34 cellular contexts compared by ENCODE assay signal in genomic region chr2:182855376-182855775, GRCh38. TPM values are rescaled to one million over a fixed set of nuclear protein-coding genes. Genes with fewer than 3 reads are reported as not detected.
"Had no signal": no experiment of that assay in that cellular context is flagged by ENCODE, and none has a peak within 500 bp of the region (broad histone marks: within the 10 kb centered on the region; RNA-seq: fewer than 3 reads in every experiment).

No MANE protein-coding gene starts in this region.

- H3K9me3 Mint-ChIP-seq: activated B cell treated with CpG ODN at 0.5 μM for 24 hours; activated CD4-positive, alpha-beta memory T cell treated with anti-CD3 and anti-CD28 coated beads, Interleukin-2, amount 10 ng/mL, durations not matched to agents 7 days and 5 days; activated CD4-positive, alpha-beta T cell treated with anti-CD3 and anti-CD28 coated beads, Interleukin-2, amount 10 ng/mL, durations not matched to agents 7 days and 5 days; activated naive CD4-positive, alpha-beta T cell treated with anti-CD3 and anti-CD28 coated beads, Interleukin-2, amount 10 ng/mL, durations not matched to agents 7 days and 5 days; activated T-helper 2 cell treated with anti-CD3 and anti-CD28 coated beads, Interferon-gamma antibody, Interleukin-2, Interleukin-4, amounts not matched to agents 10 μg/mL and 5 μg/mL and 100 μg/mL, durations not matched to agents 14 hours and 24 hours and 36 hours; T-helper 1 cell treated with Interleukin-12 subunit alpha and Interleukin-12 subunit beta and Interleukin-4 antibody, amounts not matched to agents 30 μg/mL and 1 μg/mL, for 36 hours; T-helper 2 cell treated with Interferon-gamma antibody and Interleukin-4, amounts not matched to agents 5 μg/mL and 100 μg/mL, for 36 hours had no signal

- H3K4me1 ChIP-seq: breast epithelium had no signal

- H3K4me3 Mint-ChIP-seq: activated B cell treated with CpG ODN at 0.5 μM for 24 hours; activated CD4-positive, alpha-beta memory T cell treated with anti-CD3 and anti-CD28 coated beads, Interleukin-2, amount 10 ng/mL, durations not matched to agents 7 days and 5 days; activated CD4-positive, alpha-beta T cell treated with anti-CD3 and anti-CD28 coated beads for 36 hours; activated CD4-positive, alpha-beta T cell treated with anti-CD3 and anti-CD28 coated beads, Interleukin-2, amount 10 ng/mL, durations not matched to agents 7 days and 5 days; activated CD8-positive, alpha-beta memory T cell treated with anti-CD3 and anti-CD28 coated beads, Interleukin-2, amount 10 ng/mL, durations not matched to agents 7 days and 5 days; activated CD8-positive, alpha-beta T cell treated with anti-CD3 and anti-CD28 coated beads, Interleukin-2, amount 10 ng/mL, durations not matched to agents 7 days and 5 days; activated naive CD4-positive, alpha-beta T cell treated with anti-CD3 and anti-CD28 coated beads, Interleukin-2, amount 10 ng/mL, durations not matched to agents 7 days and 5 days; activated naive CD4-positive, alpha-beta T cell treated with anti-CD3 and anti-CD28 coated beads, Interleukin-2, amount 50 U/mL, for 24 hours; activated naive CD8-positive, alpha-beta T cell; activated naive CD8-positive, alpha-beta T cell treated with anti-CD3 and anti-CD28 coated beads, Interleukin-2, amount 10 ng/mL, durations not matched to agents 7 days and 5 days; activated naive CD8-positive, alpha-beta T cell treated with anti-CD3 and anti-CD28 coated beads, Interleukin-2, amount 50 U/mL, for 24 hours; activated T-cell treated with anti-CD3 and anti-CD28 coated beads, Interleukin-2, amount 50 U/mL, for 24 hours; brain; T-helper 1 cell treated with Interleukin-12 subunit alpha and Interleukin-12 subunit beta and Interleukin-4 antibody, amounts not matched to agents 30 μg/mL and 1 μg/mL, for 36 hours; T-helper 2 cell treated with Interferon-gamma antibody and Interleukin-4, amounts not matched to agents 5 μg/mL and 100 μg/mL, for 36 hours had no signal

- H3K9me3 ChIP-seq: breast epithelium had no signal

- H3K36me3 Mint-ChIP-seq: activated CD8-positive, alpha-beta memory T cell treated with anti-CD3 and anti-CD28 coated beads, Interleukin-2, amount 10 ng/mL, durations not matched to agents 7 days and 5 days; activated naive CD4-positive, alpha-beta T cell treated with anti-CD3 and anti-CD28 coated beads, Interleukin-2, amount 10 ng/mL, durations not matched to agents 7 days and 5 days; activated naive CD4-positive, alpha-beta T cell treated with anti-CD3 and anti-CD28 coated beads, Interleukin-2, amount 50 U/mL, for 24 hours; activated naive CD8-positive, alpha-beta T cell; activated naive CD8-positive, alpha-beta T cell treated with anti-CD3 and anti-CD28 coated beads, Interleukin-2, amount 10 ng/mL, durations not matched to agents 7 days and 5 days had no signal

- H3K27ac ChIP-seq: breast epithelium, VCaP had no signal

- H3K4me3 ChIP-seq: ascending aorta, breast epithelium had no signal

- H3K27me3 ChIP-seq: ascending aorta, breast epithelium had no signal

- H3K4me1 Mint-ChIP-seq: activated B cell treated with CpG ODN at 0.5 μM for 24 hours; activated CD4-positive, alpha-beta memory T cell treated with anti-CD3 and anti-CD28 coated beads, Interleukin-2, amount 10 ng/mL, durations not matched to agents 7 days and 5 days; activated CD4-positive, alpha-beta T cell treated with anti-CD3 and anti-CD28 coated beads for 36 hours; activated CD4-positive, alpha-beta T cell treated with anti-CD3 and anti-CD28 coated beads, Interleukin-2, amount 10 ng/mL, durations not matched to agents 7 days and 5 days; activated CD8-positive, alpha-beta memory T cell treated with anti-CD3 and anti-CD28 coated beads, Interleukin-2, amount 10 ng/mL, durations not matched to agents 7 days and 5 days; activated naive CD4-positive, alpha-beta T cell treated with anti-CD3 and anti-CD28 coated beads, Interleukin-2, amount 10 ng/mL, durations not matched to agents 7 days and 5 days; activated naive CD4-positive, alpha-beta T cell treated with anti-CD3 and anti-CD28 coated beads, Interleukin-2, amount 50 U/mL, for 24 hours; activated naive CD8-positive, alpha-beta T cell treated with anti-CD3 and anti-CD28 coated beads, Interleukin-2, amount 10 ng/mL, durations not matched to agents 7 days and 5 days; activated naive CD8-positive, alpha-beta T cell treated with anti-CD3 and anti-CD28 coated beads, Interleukin-2, amount 50 U/mL, for 24 hours had no signal

- H3K36me3 ChIP-seq: breast epithelium had no signal

- H3K27ac Mint-ChIP-seq: activated B cell treated with CpG ODN at 0.5 μM for 24 hours; activated CD4-positive, alpha-beta memory T cell treated with anti-CD3 and anti-CD28 coated beads, Interleukin-2, amount 10 ng/mL, durations not matched to agents 7 days and 5 days; activated CD4-positive, alpha-beta T cell treated with anti-CD3 and anti-CD28 coated beads for 36 hours; activated CD4-positive, alpha-beta T cell treated with anti-CD3 and anti-CD28 coated beads, Interleukin-2, amount 10 ng/mL, durations not matched to agents 7 days and 5 days; activated CD8-positive, alpha-beta memory T cell treated with anti-CD3 and anti-CD28 coated beads, Interleukin-2, amount 10 ng/mL, durations not matched to agents 7 days and 5 days; activated CD8-positive, alpha-beta T cell treated with anti-CD3 and anti-CD28 coated beads, Interleukin-2, amount 10 ng/mL, durations not matched to agents 7 days and 5 days; activated naive CD4-positive, alpha-beta T cell treated with anti-CD3 and anti-CD28 coated beads, Interleukin-2, amount 10 ng/mL, durations not matched to agents 7 days and 5 days; activated naive CD4-positive, alpha-beta T cell treated with anti-CD3 and anti-CD28 coated beads, Interleukin-2, amount 50 U/mL, for 24 hours; activated naive CD8-positive, alpha-beta T cell; activated naive CD8-positive, alpha-beta T cell treated with anti-CD3 and anti-CD28 coated beads, Interleukin-2, amount 10 ng/mL, durations not matched to agents 7 days and 5 days; activated naive CD8-positive, alpha-beta T cell treated with anti-CD3 and anti-CD28 coated beads, Interleukin-2, amount 50 U/mL, for 24 hours; activated T-cell treated with anti-CD3 and anti-CD28 coated beads, Interleukin-2, amount 50 U/mL, for 24 hours; activated T-helper 2 cell treated with anti-CD3 and anti-CD28 coated beads, Interferon-gamma antibody, Interleukin-2, Interleukin-4, amounts not matched to agents 10 μg/mL and 5 μg/mL and 100 μg/mL, durations not matched to agents 14 hours and 24 hours and 36 hours; T-helper 1 cell treated with Interleukin-12 subunit alpha and Interleukin-12 subunit beta and Interleukin-4 antibody, amounts not matched to agents 30 μg/mL and 1 μg/mL, for 36 hours; T-helper 2 cell treated with Interferon-gamma antibody and Interleukin-4, amounts not matched to agents 5 μg/mL and 100 μg/mL, for 36 hours had no signal

- DNase-seq: activated B cell treated with CpG ODN at 0.5 μM for 24 hours; activated CD4-positive, alpha-beta memory T cell treated with anti-CD3 and anti-CD28 coated beads, Interleukin-2, amount 10 ng/mL, durations not matched to agents 7 days and 5 days; activated CD4-positive, alpha-beta T cell treated with anti-CD3 and anti-CD28 coated beads for 36 hours; activated CD4-positive, alpha-beta T cell treated with anti-CD3 and anti-CD28 coated beads for 48 hours; activated CD4-positive, alpha-beta T cell treated with anti-CD3 and anti-CD28 coated beads, Interleukin-2, amount 10 ng/mL, durations not matched to agents 7 days and 5 days; activated CD4-positive, alpha-beta T cell treated with anti-CD3 and anti-CD28 coated beads, Interleukin-2, amount 50 U/mL, for 48 hours; activated CD4-positive, CD25-positive, alpha-beta regulatory T cell treated with anti-CD3 and anti-CD28 coated beads, Interleukin-2, amount 50 U/mL, for 72 hours; activated CD8-positive, alpha-beta memory T cell treated with anti-CD3 and anti-CD28 coated beads for 24 hours; activated CD8-positive, alpha-beta memory T cell treated with anti-CD3 and anti-CD28 coated beads, Interleukin-2, amount 10 ng/mL, durations not matched to agents 7 days and 5 days; activated CD8-positive, alpha-beta memory T cell treated with anti-CD3 and anti-CD28 coated beads, Interleukin-2, amount 50 U/mL, for 48 hours; activated CD8-positive, alpha-beta T cell treated with anti-CD3 and anti-CD28 coated beads, Interleukin-2, amount 10 ng/mL, durations not matched to agents 7 days and 5 days; activated effector memory CD4-positive, alpha-beta T cell treated with Interleukin-2 at 50 U/mL for 16 hours; activated gamma-delta T cell; activated naive CD4-positive, alpha-beta T cell treated with anti-CD3 and anti-CD28 coated beads, Interleukin-2, amount 10 ng/mL, durations not matched to agents 7 days and 5 days; activated naive CD4-positive, alpha-beta T cell treated with Interleukin-2 at 50 U/mL for 16 hours; activated naive CD8-positive, alpha-beta T cell treated with anti-CD3 and anti-CD28 coated beads, Interleukin-2, amount 10 ng/mL, durations not matched to agents 7 days and 5 days; activated naive CD8-positive, alpha-beta T cell treated with anti-CD3 and anti-CD28 coated beads, Interleukin-2, amount 50 U/mL, for 24 hours; activated T-cell treated with anti-CD3 and anti-CD28 coated beads, Interleukin-2, amount 50 U/mL, for 24 hours; activated T-cell treated with anti-CD3 and anti-CD28 coated beads, Interleukin-2, amount 50 U/mL, for 48 hours; amygdala; anterior cingulate cortex; central memory CD4-positive, alpha-beta T cell; T-helper 1 cell; T-helper 2 cell; T-helper 9 cell had no signal

RNA-seq across cellular contexts. Expression of gene FRZB, which starts 11.1 kb away (rescaled TPM):
- total RNA-seq: activated B cell treated with CpG ODN at 0.5 μM for 24 hours; activated CD4-positive, alpha-beta memory T cell treated with anti-CD3 and anti-CD28 coated beads, Interleukin-2, amount 10 ng/mL, durations not matched to agents 7 days and 5 days; activated CD4-positive, alpha-beta T cell treated with anti-CD3 and anti-CD28 coated beads for 36 hours; activated CD4-positive, alpha-beta T cell treated with anti-CD3 and anti-CD28 coated beads, Interleukin-2, amount 10 ng/mL, durations not matched to agents 7 days and 5 days; activated CD8-positive, alpha-beta memory T cell treated with anti-CD3 and anti-CD28 coated beads, Interleukin-2, amount 10 ng/mL, durations not matched to agents 7 days and 5 days; activated CD8-positive, alpha-beta T cell treated with anti-CD3 and anti-CD28 coated beads, Interleukin-2, amount 10 ng/mL, durations not matched to agents 7 days and 5 days; activated naive CD8-positive, alpha-beta T cell treated with anti-CD3 and anti-CD28 coated beads, Interleukin-2, amount 10 ng/mL, durations not matched to agents 7 days and 5 days; activated T-helper 2 cell treated with anti-CD3 and anti-CD28 coated beads, Interferon-gamma antibody, Interleukin-2, Interleukin-4, amounts not matched to agents 10 μg/mL and 5 μg/mL and 100 μg/mL, durations not matched to agents 14 hours and 24 hours and 36 hours had no signal
